In genomic region chr11:8814209-8814922, GRCh38 we compare ENCODE assay signal across 10 cellular contexts.
DNase-seq lines count a peak whose midpoint lies in the region; ATAC-seq and TF ChIP-seq lines count a peak whose summit lies in the region.
"Had no signal": no experiment of that assay in that cellular context is flagged by ENCODE, and none has a peak within 500 bp of the region (broad histone marks: within the 10 kb centered on the region; RNA-seq: fewer than 3 reads in every experiment).

No MANE protein-coding gene starts in this region.

- no peak overlapping the region for H3K27ac Mint-ChIP-seq in activated naive CD4-positive, alpha-beta T cell treated with anti-CD3 and anti-CD28 coated beads, Interleukin-2, amount 50 U/mL, for 72 hours
- H3K27ac Mint-ChIP-seq: activated T-cell treated with anti-CD3 and anti-CD28 coated beads, Interleukin-2, amount 50 U/mL, for 72 hours had no signal

- no peaks in the 10 kb centered on the region for H3K9me3 Mint-ChIP-seq in activated naive CD4-positive, alpha-beta T cell treated with anti-CD3 and anti-CD28 coated beads, Interleukin-2, amount 50 U/mL, for 72 hours
- H3K9me3 Mint-ChIP-seq: activated T-cell treated with anti-CD3 and anti-CD28 coated beads, Interleukin-2, amount 50 U/mL, for 72 hours had no signal

- H3K4me1 ChIP-seq in transverse colon, result peaks cover 10 to 42% (median 25%) of the 10 kb centered on the region in 4 donors

- peak; percentile 36 to 44 for ATAC-seq in activated naive CD4-positive, alpha-beta T cell treated with anti-CD3 and anti-CD28 coated beads, Interleukin-2, amount 50 U/mL, for 72 hours
- no peak for ATAC-seq in HG03045 (IDR thresholded peaks at IDR 0.05; ENCODE audit: unreplicated experiment)
- no peak for ATAC-seq in GM19035 (IDR thresholded peaks at IDR 0.05; ENCODE audit: unreplicated experiment)

- WGBS in transverse colon (ENCODE audit: low coverage in 1 of 2), 2 donors, result 38 to 57% methylated on average over 1 to 4 of the region's 4 CpGs

- peak; percentile 35 for TF ChIP-seq POLR2A in transverse colon (IDR thresholded peaks at IDR 0.05)

- H3K36me3 ChIP-seq in transverse colon, result no peaks in the 10 kb centered on the region
- H3K36me3 ChIP-seq: ovary had no signal

- H3K27me3 ChIP-seq in transverse colon, result no peaks in the 10 kb centered on the region
- H3K27me3 ChIP-seq: ovary had no signal

- intact Hi-C loops in transverse colon (cut with DNase I; ENCODE audit: low total_unique reads), result loop anchor here (5.0 kb wide), 1 partner anchor 107 kb away; no protein-coding TSS in a partner anchor

- TF ChIP-seq CTCF in transverse colon (IDR thresholded peaks at IDR 0.05), result no peak

- peak overlapping the region; percentile 63 to 91 (median 90) for H3K27ac ChIP-seq in transverse colon

- no peak for TF ChIP-seq EP300 in transverse colon (IDR thresholded peaks at IDR 0.05; ENCODE audit: low read depth)

- no peaks in the 10 kb centered on the region for H3K36me3 Mint-ChIP-seq in activated naive CD4-positive, alpha-beta T cell treated with anti-CD3 and anti-CD28 coated beads, Interleukin-2, amount 50 U/mL, for 72 hours

- DNase-seq in activated naive CD4-positive, alpha-beta T cell treated with anti-CD3 and anti-CD28 coated beads, Interleukin-2, amount 50 U/mL, for 72 hours (ENCODE audit: low spot score in 2 of 2), result no peak
- no peak for DNase-seq in activated naive CD4-positive, alpha-beta T cell treated with anti-CD3 and anti-CD28 coated beads, Interleukin-2, amount 50 U/mL, for 16 hours
- DNase-seq in RPMI7951 (ENCODE audit: low read depth) (peak; percentile 86), iris pigment epithelial cell (ENCODE audit: low read depth) (peak; percentile 36), transverse colon (peak; percentile 38), SHP77 (lab: John Stamatoyannopoulos, UW) (no peak)

- H3K9me3 ChIP-seq in transverse colon, result no peaks in the 10 kb centered on the region
- H3K9me3 ChIP-seq: ovary had no signal

- in situ Hi-C loops in transverse colon (cut with MboI; ENCODE audit: low pct_ligation_motif_present in 1 of 4, low pct_unique_long_range_greater_than_20kb in 1 of 4, low sequenced_read_pairs in 3 of 4), result loop anchor here in 2 of 4 donors (10.0 kb wide), 1 partner anchor 130 kb away; the partner anchor contains the start of genes RPL27A (in 2 of the 2) and TRIM66 (in 2 of the 2)

- no peak overlapping the region for H3K4me3 ChIP-seq in transverse colon
- H3K4me3 ChIP-seq: ovary had no signal

Comparison
In these comparisons a context has a peak if more than half of its experiments do, and no peak if none do; other contexts are left out.
1. ATAC-seq: peak in activated naive CD4-positive, alpha-beta T cell treated with anti-CD3 and anti-CD28 coated beads, Interleukin-2, amount 50 U/mL, for 72 hours (2 of 2); none in HG03045 (single experiment) and GM19035 (single experiment).
2. DNase-seq: peak in RPMI7951 (single experiment), iris pigment epithelial cell (single experiment) and transverse colon (single experiment); none in activated naive CD4-positive, alpha-beta T cell treated with anti-CD3 and anti-CD28 coated beads, Interleukin-2, amount 50 U/mL, for 72 hours (0 of 2), activated naive CD4-positive, alpha-beta T cell treated with anti-CD3 and anti-CD28 coated beads, Interleukin-2, amount 50 U/mL, for 16 hours (single experiment) and SHP77 (0 of 2).